Comparison of ENCODE assay signal across 29 cellular contexts in the genomic region with DNA sequence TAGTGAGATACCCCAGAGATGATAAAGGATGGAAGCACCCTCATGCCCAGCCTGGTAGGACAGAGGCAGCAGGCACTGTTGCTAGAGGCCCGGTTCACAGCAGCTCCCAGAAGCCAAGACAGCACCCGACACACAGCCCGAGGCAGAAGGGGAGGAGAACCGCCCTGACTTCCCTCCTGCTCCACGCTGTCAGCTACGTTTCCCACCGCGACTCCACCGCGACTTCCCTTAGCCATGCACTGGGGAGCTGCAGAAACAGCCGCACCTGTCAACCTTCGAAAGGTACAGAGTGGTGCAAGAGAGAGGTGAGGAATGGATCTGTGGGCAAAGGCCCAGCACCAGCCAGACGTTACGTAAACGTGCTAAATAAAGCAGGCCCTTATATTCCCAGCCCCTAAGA.
"Had no signal": no experiment of that assay in that cellular context is flagged by ENCODE, and none has a peak within 500 bp of the region (broad histone marks: within the 10 kb centered on the region; RNA-seq: fewer than 3 reads in every experiment).

No MANE protein-coding gene starts in this region.

- H3K4me3 ChIP-seq: body of pancreas, esophagus muscularis mucosa, gastrocnemius medialis, heart left ventricle had no signal

- H3K4me1 ChIP-seq: body of pancreas, esophagus muscularis mucosa, foreskin keratinocyte, gastrocnemius medialis, heart left ventricle had no signal

- H3K9me3 ChIP-seq: gastrocnemius medialis had no signal

- H3K27ac ChIP-seq: body of pancreas, esophagus muscularis mucosa, foreskin keratinocyte, gastrocnemius medialis, heart left ventricle, WERI-Rb-1 had no signal

- H3K36me3 ChIP-seq: esophagus muscularis mucosa, gastrocnemius medialis, heart left ventricle, WERI-Rb-1 had no signal

- FAIRE-seq: colon had no signal

- H3K27me3 ChIP-seq: body of pancreas, esophagus muscularis mucosa, foreskin keratinocyte, gastrocnemius medialis, heart left ventricle had no signal

- DNase-seq: activated B cell treated with CpG ODN at 0.5 μM for 24 hours; activated CD4-positive, alpha-beta T cell treated with anti-CD3 and anti-CD28 coated beads for 48 hours; activated CD4-positive, alpha-beta T cell treated with anti-CD3 and anti-CD28 coated beads, Interleukin-2, amount 50 U/mL, for 1 hour; activated CD4-positive, alpha-beta T cell treated with anti-CD3 and anti-CD28 coated beads, Interleukin-2, amount 50 U/mL, for 48 hours; activated CD8-positive, alpha-beta memory T cell treated with anti-CD3 and anti-CD28 coated beads, Interleukin-2, amount 10 ng/mL, durations not matched to agents 7 days and 5 days; activated CD8-positive, alpha-beta memory T cell treated with anti-CD3 and anti-CD28 coated beads, Interleukin-2, amount 50 U/mL, for 4 hours; activated CD8-positive, alpha-beta T cell treated with anti-CD3 and anti-CD28 coated beads, Interleukin-2, amount 10 ng/mL, durations not matched to agents 7 days and 5 days; activated effector memory CD4-positive, alpha-beta T cell treated with anti-CD3 and anti-CD28 coated beads, Interleukin-2, amount 50 U/mL, for 16 hours; activated naive CD4-positive, alpha-beta T cell; activated naive CD4-positive, alpha-beta T cell treated with anti-CD3 and anti-CD28 coated beads, Interleukin-2, amount 10 ng/mL, durations not matched to agents 7 days and 5 days; activated naive CD8-positive, alpha-beta T cell treated with anti-CD3 and anti-CD28 coated beads, Interleukin-2, amount 10 ng/mL, durations not matched to agents 7 days and 5 days; activated T-cell treated with anti-CD3 and anti-CD28 coated beads, Interleukin-2, amount 50 U/mL, for 1 hour; activated T-cell treated with anti-CD3 and anti-CD28 coated beads, Interleukin-2, amount 50 U/mL, for 48 hours; anterior cingulate cortex; body of pancreas; caudate nucleus; cortex of kidney; dermis blood vessel endothelial cell; effector CD4-positive, alpha-beta T cell; effector memory CD8-positive, alpha-beta T cell; erythroblast; foreskin keratinocyte; gastrocnemius medialis; glutamatergic neuron; heart left ventricle; T-helper 9 cell; WERI-Rb-1 had no signal
